8 cellular contexts compared by ENCODE assay signal in the genomic region with DNA sequence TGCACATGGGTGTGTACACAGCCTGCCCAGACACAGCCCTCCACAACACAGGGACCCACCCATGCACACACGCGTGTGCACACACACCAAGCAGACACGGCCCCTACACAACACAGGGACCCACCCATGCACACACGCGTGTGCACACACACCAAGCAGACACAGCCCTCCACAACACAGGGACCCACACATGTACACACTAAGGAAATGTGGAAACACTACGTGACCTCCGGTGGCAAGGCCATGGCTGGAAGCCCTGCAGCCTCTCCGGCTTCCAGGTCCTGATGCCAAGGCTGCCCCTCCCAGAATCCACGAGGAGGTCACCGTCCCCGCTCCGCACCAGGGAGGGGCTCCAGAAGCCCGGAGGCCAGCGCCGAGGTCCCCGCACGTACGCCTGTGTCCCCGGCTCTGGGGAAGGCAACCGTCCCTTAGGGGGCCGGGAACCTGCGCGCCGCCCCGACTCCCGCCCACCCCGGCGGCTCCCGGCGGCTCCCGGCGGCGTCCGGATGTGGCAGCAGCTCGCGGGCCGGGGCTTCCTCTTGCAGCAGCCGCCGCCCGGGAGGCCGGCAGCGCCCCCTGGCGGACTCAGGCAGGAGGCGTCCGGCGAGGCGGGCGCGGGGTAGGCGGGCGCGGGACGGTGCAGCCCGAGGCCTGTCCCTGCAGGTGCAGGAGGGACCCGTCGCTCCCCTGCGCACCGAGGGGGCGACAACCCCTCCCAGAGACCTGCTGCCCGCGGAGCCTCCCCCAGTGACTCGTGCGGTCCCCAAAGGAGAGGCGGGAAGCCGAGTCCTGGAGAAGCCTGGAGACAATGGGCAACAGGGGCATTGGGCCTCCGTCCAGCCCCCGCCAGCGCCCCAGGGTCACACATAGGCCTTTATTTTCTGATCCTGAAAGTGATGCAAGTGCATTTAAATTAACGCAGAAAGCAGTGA. TPM values are rescaled to one million over a fixed set of nuclear protein-coding genes. Genes with fewer than 3 reads are reported as not detected.
DNase-seq lines count a peak whose midpoint lies in the region; ATAC-seq and TF ChIP-seq lines count a peak whose summit lies in the region.

No MANE protein-coding gene starts in this region.

- H3K4me3 ChIP-seq in WERI-Rb-1 (ENCODE audit: low read depth, low read length): peak overlapping the region; percentile 62
- H3K4me3 ChIP-seq in mammary epithelial cell (replicated peaks in 1 of 3; ENCODE audit: insufficient read depth in 1 of 3, low read depth in 2 of 3, low read length in 3 of 3): peak overlapping the region; percentile 39 to 58 (median 57)

- peak; percentile 36 for DNase-seq in A172 (ENCODE audit: low spot score)
- peak; percentile 84 to 92 for DNase-seq in NCI-H1930 (lab: John Stamatoyannopoulos, UW)
- DNase-seq in WERI-Rb-1: peak; percentile 93
- DNase-seq in mammary epithelial cell: peak; percentile 54
- peak; percentile 88 for DNase-seq in islet precursor cell
- peak; percentile 63 to 79 (median 69) for DNase-seq in stimulated activated CD4-positive, alpha-beta T cell treated with anti-CD3 and anti-CD28 coated beads, Interleukin-12 subunit alpha, Interleukin-12 subunit beta, amount 100 ng/mL, for 48 hours (ENCODE audit: low read depth in 2 of 3, low spot score in 1 of 3)

- peak overlapping the region; percentile 99 for H2AFZ ChIP-seq in mammary epithelial cell (ENCODE audit: low read depth, low read length)

- H3K9me3 ChIP-seq in WERI-Rb-1 (ENCODE audit: severe bottlenecking) (peaks cover 6% of the 10 kb centered on the region), mammary epithelial cell (replicated peaks; ENCODE audit: insufficient read depth, low read length) (no peaks in the 10 kb centered on the region)

- H3K27ac ChIP-seq in WERI-Rb-1 (peak overlapping the region; percentile 85), mammary epithelial cell (ENCODE audit: insufficient read depth, low read depth, low read length) (no peak overlapping the region)

- in situ Hi-C loops in mammary epithelial cell (cut with MboI; ENCODE audit: low sequenced_read_pairs in 2 of 2): loop anchor here (10.0 kb wide), 2 partner anchors 119 to 449 kb away; no protein-coding TSS in a partner anchor

- peak; percentile 94 for ATAC-seq in GM18502 (IDR thresholded peaks at IDR 0.05; ENCODE audit: poor library complexity, unreplicated experiment)
- peak; percentile 97 for ATAC-seq in HG02970 (IDR thresholded peaks at IDR 0.05; ENCODE audit: low FRiP score, unreplicated experiment)

- dilution Hi-C loops in mammary epithelial cell (cut with HindIII; ENCODE audit: low sequenced_read_pairs): loop anchor here (5.0 kb wide), 1 partner anchor 102 kb away; no protein-coding TSS in a partner anchor

- H3K36me3 ChIP-seq in WERI-Rb-1 (no peaks in the 10 kb centered on the region), mammary epithelial cell (ENCODE audit: insufficient read depth, low read length) (no peaks in the 10 kb centered on the region)

- 11% methylated on average over 44 of the region's 69 CpGs for WGBS in mammary epithelial cell (ENCODE audit: low coverage, missing lambda C conversion rate)

- peaks cover 12% of the 10 kb centered on the region for H3K4me1 ChIP-seq in mammary epithelial cell (ENCODE audit: insufficient read depth, low read length)

- BruUV-seq in mammary epithelial cell (replicated peaks; lab: Mats Ljungman, UMichigan): no TSS peak

- TF ChIP-seq CTCF in WERI-Rb-1 (IDR thresholded peaks at IDR 0.05; ENCODE audit: low read depth, low read length): peak; percentile 91
- TF ChIP-seq CTCF in mammary epithelial cell (conservative IDR thresholded peaks at IDR 0.05 in 1 of 2, IDR thresholded peaks at IDR 0.05 in 1 of 2; ENCODE audit: extremely low read depth in 1 of 2, insufficient read depth in 1 of 2, low read depth in 1 of 2, low read length in 2 of 2): peak; percentile 45 to 62

- CTCF ChIA-PET in mammary epithelial cell (lab: Charles Lee; ENCODE audit: low non-redundant PET): interaction anchor here (0.6 kb wide), 1 partner anchor 128 kb away, joined by 3 read pairs; no protein-coding TSS in a partner anchor

- no peaks in the 10 kb centered on the region for H4K20me1 ChIP-seq in mammary epithelial cell (ENCODE audit: insufficient read depth, low read length)

- H3K9ac ChIP-seq in mammary epithelial cell (ENCODE audit: insufficient read depth, low read length): no peak overlapping the region

- no peaks in the 10 kb centered on the region for H3K79me2 ChIP-seq in mammary epithelial cell (ENCODE audit: insufficient read depth, low read length)

- intact Hi-C loops in mammary epithelial cell (cut with micrococcal nuclease): loop anchor here (1.0 to 5.0 kb wide), 5 partner anchors 44 to 452 kb away; no protein-coding TSS in a partner anchor

- H3K27me3 ChIP-seq in WERI-Rb-1 (ENCODE audit: insufficient read depth, low read depth, severe bottlenecking) (no peaks in the 10 kb centered on the region), mammary epithelial cell (ENCODE audit: insufficient read depth, low read length) (peaks cover 1% of the 10 kb centered on the region)

- peak overlapping the region; percentile 92 for H3K4me2 ChIP-seq in mammary epithelial cell (ENCODE audit: insufficient read depth, low read depth, low read length)

RNA-seq across cellular contexts. Expression of gene GRTP1, which starts 29.9 kb away (rescaled TPM):
- total RNA-seq in A172 (2014; rRNA removed; shearing (Covaris generic)): not detected in 2 replicates
- 1 to 10 TPM; 1.5 to 3.8 TPM for total RNA-seq in mammary epithelial cell
- polyA plus RNA-seq in mammary epithelial cell: 3.1 TPM
- not detected for polyA minus RNA-seq in mammary epithelial cell

RNA-seq across cellular contexts. Expression of gene ADPRHL1, which starts 59.5 kb away (rescaled TPM):
- total RNA-seq in A172 (2014; rRNA removed; shearing (Covaris generic)): 0.96 and 2.1 TPM in 2 replicates
- 1 to 10 TPM; 1.2 TPM for total RNA-seq in mammary epithelial cell
- 1.1 TPM for polyA plus RNA-seq in mammary epithelial cell
- polyA minus RNA-seq in mammary epithelial cell: 1.2 TPM

Comparison
In these comparisons a context has a peak if more than half of its experiments do, and no peak if none do; other contexts are left out.
1. DNase-seq: peak in every context shown above with its lines; median percentile 93 in WERI-Rb-1; 88 in NCI-H1930; 88 in islet precursor cell; 69 in stimulated activated CD4-positive, alpha-beta T cell treated with anti-CD3 and anti-CD28 coated beads, Interleukin-12 subunit alpha, Interleukin-12 subunit beta, amount 100 ng/mL, for 48 hours; 54 in mammary epithelial cell; 36 in A172.